Comparison of ENCODE assay signal across 8 cellular contexts in the genomic region with DNA sequence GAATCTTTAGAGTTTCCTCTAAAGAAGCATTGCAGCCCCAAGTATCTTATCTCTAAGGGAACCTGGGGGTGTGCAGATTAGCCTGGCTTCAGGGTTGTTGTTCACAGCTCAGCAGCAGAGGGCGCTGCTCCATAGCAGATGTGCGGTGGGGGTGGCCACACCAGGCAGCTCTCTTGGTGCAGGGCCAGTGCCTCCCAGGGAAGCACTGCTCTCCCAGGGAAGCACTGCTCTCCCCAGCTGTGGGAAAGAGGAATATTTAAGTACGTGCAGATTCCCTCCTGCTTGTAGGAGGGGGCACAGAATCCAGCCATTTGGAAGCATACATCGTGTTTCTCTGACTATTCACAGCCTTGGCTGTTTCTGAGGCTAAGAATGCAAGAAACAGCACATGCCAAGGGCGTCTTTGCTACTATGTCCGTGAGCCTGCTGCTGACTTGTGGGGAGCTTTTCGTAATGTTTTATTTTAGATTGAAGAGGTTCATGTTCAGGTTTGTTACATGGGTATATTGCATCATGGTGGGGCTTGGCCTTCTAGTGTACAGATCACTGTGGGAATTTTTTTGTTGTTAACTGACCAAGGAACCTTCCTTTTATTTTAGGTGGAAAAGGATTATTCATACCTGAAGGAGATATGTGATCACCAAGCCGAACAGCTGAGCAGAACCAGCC.
A peak's percentile ranks its signal among the peaks of the same experiment; 100 is the strongest.
DNase-seq lines count a peak whose midpoint lies in the region; ATAC-seq and TF ChIP-seq lines count a peak whose summit lies in the region.

No MANE protein-coding gene starts in this region.

- TF ChIP-seq CTCF in DND-41 (IDR thresholded peaks at IDR 0.05; ENCODE audit: borderline replicate concordance, extremely low read depth, low read length, poor library complexity, severe bottlenecking) = peak; percentile 90
- TF ChIP-seq CTCF in activated CD8-positive, alpha-beta T cell treated with anti-CD3 and anti-CD28 coated beads for 36 hours (IDR thresholded peaks at IDR 0.05) = peak; percentile 90

- H2AFZ ChIP-seq in DND-41 (ENCODE audit: low read depth, low read length) = no peak overlapping the region

- H3K27ac Mint-ChIP-seq in activated CD8-positive, alpha-beta T cell treated with anti-CD3 and anti-CD28 coated beads for 36 hours = no peak overlapping the region

- peaks cover 8% of the 10 kb centered on the region for H3K4me1 Mint-ChIP-seq in activated CD8-positive, alpha-beta T cell treated with anti-CD3 and anti-CD28 coated beads for 36 hours (ENCODE audit: low read depth)

- no peaks in the 10 kb centered on the region for H3K36me3 Mint-ChIP-seq in activated CD8-positive, alpha-beta T cell treated with anti-CD3 and anti-CD28 coated beads for 36 hours (ENCODE audit: low read depth)

- no peaks in the 10 kb centered on the region for H3K4me1 ChIP-seq in DND-41 (ENCODE audit: insufficient read depth, low read length)

- H3K27ac ChIP-seq in DND-41 (ENCODE audit: low read length) = no peak overlapping the region

- no peaks in the 10 kb centered on the region for H3K79me2 ChIP-seq in DND-41 (ENCODE audit: insufficient read depth, low read length)

- no peak overlapping the region for H3K9ac ChIP-seq in DND-41 (ENCODE audit: low read depth, low read length)

- H3K4me3 Mint-ChIP-seq in activated CD8-positive, alpha-beta T cell treated with anti-CD3 and anti-CD28 coated beads for 36 hours = no peak overlapping the region

- CTCF ChIA-PET in activated CD8-positive, alpha-beta T cell treated with anti-CD3 and anti-CD28 coated beads for 36 hours (lab: Charles Lee) = interaction anchor here (0.9 to 5.7 kb wide), 27 partner anchors 8 to 218 kb away, joined by 3 to 44 read pairs (median 4); partner anchors contain the start of gene SPECC1

- H4K20me1 ChIP-seq in DND-41 (ENCODE audit: insufficient read depth, low read length) = no peaks in the 10 kb centered on the region

- H3K27me3 Mint-ChIP-seq in activated CD8-positive, alpha-beta T cell treated with anti-CD3 and anti-CD28 coated beads for 36 hours = no peaks in the 10 kb centered on the region

- H3K9me3 ChIP-seq in DND-41 (ENCODE audit: insufficient read depth, low read length, severe bottlenecking) = no peaks in the 10 kb centered on the region

- intact Hi-C loops in activated CD8-positive, alpha-beta T cell treated with anti-CD3 and anti-CD28 coated beads for 36 hours (cut with micrococcal nuclease) = loop anchor here (2.0 to 5.0 kb wide), 2 partner anchors 90 to 106 kb away; no protein-coding TSS in a partner anchor

- DNase-seq in DND-41 (peak; percentile 66), NCI-H82 (lab: John Stamatoyannopoulos, UW) (peak; percentile 93), lung microvascular endothelial cell (ENCODE audit: low read depth in 2 of 2) (peak; percentile 75 to 83)
- peak; percentile 87 for DNase-seq in activated CD8-positive, alpha-beta T cell treated with anti-CD3 and anti-CD28 coated beads for 36 hours
- peak; percentile 60 for DNase-seq in effector CD4-positive, alpha-beta T cell
- peak; percentile 52 for DNase-seq in stimulated activated CD8-positive, alpha-beta memory T cell treated with anti-CD3 and anti-CD28 coated beads, Interleukin-12 subunit alpha, Interleukin-12 subunit beta, amount 100 ng/mL, for 4 hours (ENCODE audit: low read depth)

- H3K9me3 Mint-ChIP-seq in activated CD8-positive, alpha-beta T cell treated with anti-CD3 and anti-CD28 coated beads for 36 hours = no peaks in the 10 kb centered on the region

- POLR2A ChIA-PET in activated CD8-positive, alpha-beta T cell treated with anti-CD3 and anti-CD28 coated beads for 36 hours (lab: Charles Lee) = interaction anchor here (1.1 kb wide), 1 partner anchor 50 kb away, joined by 3 read pairs; no protein-coding TSS in a partner anchor

- no peaks in the 10 kb centered on the region for H3K27me3 ChIP-seq in DND-41 (ENCODE audit: insufficient read depth, low read length, poor library complexity)

- no peaks in the 10 kb centered on the region for H3K36me3 ChIP-seq in DND-41 (ENCODE audit: insufficient read depth, low read length)

- no peak overlapping the region for H3K4me3 ChIP-seq in DND-41 (ENCODE audit: low read depth in 1 of 2, low read length in 2 of 2)

- H3K4me2 ChIP-seq in DND-41 (ENCODE audit: insufficient read depth, low read length) = no peak overlapping the region

- ATAC-seq in DND-41 (ENCODE audit: insufficient read depth, low read depth) (peak; percentile 95), HG03175 (IDR thresholded peaks at IDR 0.05; ENCODE audit: unreplicated experiment) (peak; percentile 69), GM19328 (IDR thresholded peaks at IDR 0.05; ENCODE audit: unreplicated experiment) (no peak)
- peak; percentile 100 for ATAC-seq in activated CD8-positive, alpha-beta T cell treated with anti-CD3 and anti-CD28 coated beads for 36 hours
